In the genomic region with DNA sequence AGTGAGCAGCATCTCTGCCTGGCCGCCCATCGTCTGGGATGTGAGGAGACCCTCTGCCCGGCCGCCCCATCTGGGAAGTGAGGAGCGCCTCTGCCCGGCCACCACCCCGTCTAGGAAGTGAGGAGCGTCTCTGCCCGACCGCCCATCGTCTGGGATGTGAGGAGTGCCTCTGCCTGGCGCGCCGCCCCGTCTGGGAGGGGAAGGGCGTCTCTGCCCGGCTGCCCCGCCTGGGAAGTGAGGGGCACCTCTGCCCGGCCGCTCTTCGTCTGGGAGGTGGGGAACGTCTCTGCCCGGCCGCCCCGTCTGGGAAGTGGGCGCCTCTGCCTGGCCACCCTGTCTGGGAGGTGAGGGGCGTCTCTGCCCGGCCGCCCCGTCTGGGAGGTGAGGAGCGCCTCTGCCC, we compare ENCODE assay signal across 1 cellular context. TPM values are rescaled to one million over a fixed set of nuclear protein-coding genes. Genes with fewer than 3 reads are reported as not detected.
DNase-seq lines count a peak whose midpoint lies in the region; ATAC-seq, FAIRE-seq and TF ChIP-seq lines count a peak whose summit lies in the region.
"Not testable (repeated sequence)": the region's sequence is repeated elsewhere in the genome, so short reads cannot be mapped to it uniquely, and the experiment has no call there.

No MANE protein-coding gene starts in this region.

- not testable (repeated sequence) for TF ChIP-seq POLR2A in A549 (IDR thresholded peaks at IDR 0.05; ENCODE audit: low read length)

- not testable (repeated sequence) for DNase-seq in A549 (ENCODE audit: low read depth in 1 of 2, low spot score in 1 of 2)

- POLR2A ChIA-PET in A549 (lab: Yijun Ruan, JAX) = not testable (repeated sequence)

- WGBS in A549 (ENCODE audit: missing lambda C conversion rate) = 97% methylated on average over 7 of the region's 31 CpGs

- H3K4me1 ChIP-seq in A549 = peaks cover 42% of the 10 kb centered on the region

- not testable (repeated sequence) for FAIRE-seq in A549 (lab: Jason Lieb, UNC)

- H3K27ac ChIP-seq in A549 = peak overlapping the region; percentile 64 to 76; a peak in 4 of 6 replicates

- not testable (repeated sequence) for TF ChIP-seq EP300 in A549 (IDR thresholded peaks at IDR 0.05)

- TF ChIP-seq RAD21 in A549 (conservative IDR thresholded peaks at IDR 0.05 in 1 of 2, IDR thresholded peaks at IDR 0.05 in 1 of 2) = not testable (repeated sequence)

- H3K4me2 ChIP-seq in A549 = not testable (repeated sequence)

- not testable (repeated sequence) for H3K9me3 ChIP-seq in A549

- TF ChIP-seq CTCF in A549 (IDR thresholded peaks at IDR 0.05) = not testable (repeated sequence)

- ATAC-seq in A549 = not testable (repeated sequence)

- CTCF ChIA-PET in A549 (lab: Yijun Ruan, JAX) = interaction anchor here (1.7 kb wide), 1 partner anchor 66 kb away, joined by 5 read pairs; no protein-coding TSS in a partner anchor

- not testable (repeated sequence) for H3K4me3 ChIP-seq in A549

RNA-seq across cellular contexts. Expression of a gene that starts 23.9 kb away (rescaled TPM):
- polyA plus RNA-seq in A549 (2011; rRNA removed) (3.7 and 5.6 TPM in 2 replicates), A549 (2017; fragmentation: RNase III; extraction: RNeasy Plus Mini Kit Qiagen cat#74134 plus additional on column Dnase treatment) (2.9 to 3.2 TPM (median 3.0 TPM) in 3 replicates)
- polyA plus RNA-seq in A549 (2012; cell fraction: cytosol; rRNA removed) = 0.59 and 0.74 TPM in 2 replicates
- polyA plus RNA-seq in A549 (2012; cell fraction: nucleus; rRNA removed) = 0.37 and 0.65 TPM in 2 replicates
- polyA minus RNA-seq in A549 (2011; rRNA and poly(A)+ RNA removed) = 2.1 and 2.7 TPM in 2 replicates

RNA-seq across cellular contexts. Expression of a gene that starts 25.2 kb away (rescaled TPM):
- polyA plus RNA-seq in A549 (2011; rRNA removed) (102 and 111 TPM in 2 replicates), A549 (2017; fragmentation: RNase III; extraction: RNeasy Plus Mini Kit Qiagen cat#74134 plus additional on column Dnase treatment) (43.5 to 48.6 TPM (median 48.1 TPM) in 3 replicates)
- polyA plus RNA-seq in A549 (2012; cell fraction: cytosol; rRNA removed) = 22.7 and 26.3 TPM in 2 replicates
- polyA plus RNA-seq in A549 (2012; cell fraction: nucleus; rRNA removed) = 5.6 and 7.2 TPM in 2 replicates
- polyA minus RNA-seq in A549 (2011; rRNA and poly(A)+ RNA removed) = 3.9 and 7.8 TPM in 2 replicates
